Comparison of ENCODE assay signal across 14 cellular contexts in the genomic region with DNA sequence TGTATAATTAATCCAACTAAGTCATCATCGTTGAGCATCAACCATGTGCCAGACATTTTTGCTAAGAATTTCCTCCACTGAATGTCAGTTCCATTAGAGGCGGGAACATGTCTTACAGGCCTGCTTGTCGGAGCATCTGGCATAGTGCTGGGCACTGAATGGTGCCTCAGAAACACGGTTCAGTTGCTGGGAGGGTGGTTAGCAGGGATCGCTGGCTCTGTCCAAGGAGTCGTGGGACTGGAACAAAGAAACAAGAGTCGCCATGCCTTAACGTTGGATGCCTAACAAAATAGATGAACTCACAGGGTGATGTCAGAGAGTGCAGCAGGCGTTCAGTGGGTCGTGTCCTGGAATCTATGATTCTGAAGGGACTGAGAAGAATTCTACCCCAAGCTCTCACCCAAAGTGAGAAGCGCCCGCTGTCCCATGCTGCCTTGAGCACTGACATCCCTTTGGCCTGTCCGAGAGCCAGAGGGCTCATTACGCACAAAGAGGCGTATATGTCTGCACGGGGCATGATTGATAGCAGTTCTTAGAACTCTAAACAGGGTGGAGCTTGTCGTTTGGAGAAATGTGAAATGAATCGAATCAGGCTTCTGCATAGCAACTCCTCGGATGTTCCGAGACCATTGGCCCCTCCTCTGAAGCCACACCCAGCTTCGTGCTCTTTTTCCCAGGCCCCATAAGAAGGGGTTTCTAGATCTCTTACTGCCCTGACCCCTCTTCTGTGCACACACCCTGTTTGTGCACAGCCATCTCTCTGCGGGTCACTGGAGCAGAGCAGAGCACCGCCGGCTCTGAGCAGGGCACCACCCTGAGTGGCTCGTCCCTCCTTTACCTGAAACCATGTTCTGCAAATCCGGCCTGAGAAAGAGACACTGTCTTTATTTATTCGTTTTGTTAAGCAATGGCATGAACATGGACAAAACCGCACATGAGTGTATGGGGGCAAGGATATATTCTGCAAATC.
"Had no signal": no experiment of that assay in that cellular context is flagged by ENCODE, and none has a peak within 500 bp of the region (broad histone marks: within the 10 kb centered on the region; RNA-seq: fewer than 3 reads in every experiment).

No MANE protein-coding gene starts in this region.

- H3K27me3 ChIP-seq: colonic mucosa had no signal

- H3K4me3 ChIP-seq: colonic mucosa, skin epidermis had no signal

- H3K27me3 Mint-ChIP-seq: stimulated activated naive CD8-positive, alpha-beta T cell treated with anti-CD3 and anti-CD28 coated beads, Interleukin-15, Interleukin-2, amounts not matched to agents 100 ng/mL and 50 ng/mL, for 24 hours had no signal

- H3K4me1 ChIP-seq: colonic mucosa, parathyroid adenoma had no signal

- DNase-seq: activated CD4-positive, alpha-beta T cell treated with anti-CD3 and anti-CD28 coated beads, Interleukin-2, amount 50 U/mL, for 1 hour; activated CD8-positive, alpha-beta memory T cell treated with anti-CD3 and anti-CD28 coated beads for 24 hours; caudate nucleus; colonic mucosa; effector CD4-positive, alpha-beta T cell; foreskin fibroblast; hypothalamus had no signal

- ATAC-seq: activated CD4-positive, CD25-positive, alpha-beta regulatory T cell treated with anti-CD3 and anti-CD28 coated beads, Interleukin-2, amount 50 U/mL, for 24 hours; activated naive CD4-positive, alpha-beta T cell treated with anti-CD3 and anti-CD28 coated beads, Interleukin-2, amount 50 U/mL, for 72 hours had no signal

- H3K9me3 Mint-ChIP-seq: activated T-helper 2 cell treated with anti-CD3 and anti-CD28 coated beads, Interferon-gamma antibody, Interleukin-2, Interleukin-4, amounts not matched to agents 10 μg/mL and 5 μg/mL and 100 μg/mL, durations not matched to agents 14 hours and 24 hours and 36 hours; stimulated activated naive CD8-positive, alpha-beta T cell treated with anti-CD3 and anti-CD28 coated beads, Interleukin-15, Interleukin-2, amounts not matched to agents 100 ng/mL and 50 ng/mL, for 24 hours; T-helper 2 cell treated with Interferon-gamma antibody and Interleukin-4, amounts not matched to agents 5 μg/mL and 100 μg/mL, for 36 hours had no signal

- H3K36me3 Mint-ChIP-seq: activated naive CD4-positive, alpha-beta T cell treated with anti-CD3 and anti-CD28 coated beads, Interleukin-2, amount 50 U/mL, for 72 hours had no signal

- H3K36me3 ChIP-seq: colonic mucosa had no signal

- H3K27ac Mint-ChIP-seq: activated naive CD4-positive, alpha-beta T cell treated with anti-CD3 and anti-CD28 coated beads, Interleukin-2, amount 50 U/mL, for 72 hours; activated T-helper 2 cell treated with anti-CD3 and anti-CD28 coated beads, Interferon-gamma antibody, Interleukin-2, Interleukin-4, amounts not matched to agents 10 μg/mL and 5 μg/mL and 100 μg/mL, durations not matched to agents 14 hours and 24 hours and 36 hours; stimulated activated naive CD8-positive, alpha-beta T cell treated with anti-CD3 and anti-CD28 coated beads, Interleukin-15, Interleukin-2, amounts not matched to agents 100 ng/mL and 50 ng/mL, for 24 hours; T-helper 2 cell treated with Interferon-gamma antibody and Interleukin-4, amounts not matched to agents 5 μg/mL and 100 μg/mL, for 36 hours had no signal

- H3K4me3 Mint-ChIP-seq: stimulated activated naive CD8-positive, alpha-beta T cell treated with anti-CD3 and anti-CD28 coated beads, Interleukin-15, Interleukin-2, amounts not matched to agents 100 ng/mL and 50 ng/mL, for 24 hours; T-helper 2 cell treated with Interferon-gamma antibody and Interleukin-4, amounts not matched to agents 5 μg/mL and 100 μg/mL, for 36 hours had no signal

- H3K27ac ChIP-seq: colonic mucosa, parathyroid adenoma, skin epidermis had no signal

- H3K9me3 ChIP-seq: colonic mucosa had no signal
